In the genomic region with DNA sequence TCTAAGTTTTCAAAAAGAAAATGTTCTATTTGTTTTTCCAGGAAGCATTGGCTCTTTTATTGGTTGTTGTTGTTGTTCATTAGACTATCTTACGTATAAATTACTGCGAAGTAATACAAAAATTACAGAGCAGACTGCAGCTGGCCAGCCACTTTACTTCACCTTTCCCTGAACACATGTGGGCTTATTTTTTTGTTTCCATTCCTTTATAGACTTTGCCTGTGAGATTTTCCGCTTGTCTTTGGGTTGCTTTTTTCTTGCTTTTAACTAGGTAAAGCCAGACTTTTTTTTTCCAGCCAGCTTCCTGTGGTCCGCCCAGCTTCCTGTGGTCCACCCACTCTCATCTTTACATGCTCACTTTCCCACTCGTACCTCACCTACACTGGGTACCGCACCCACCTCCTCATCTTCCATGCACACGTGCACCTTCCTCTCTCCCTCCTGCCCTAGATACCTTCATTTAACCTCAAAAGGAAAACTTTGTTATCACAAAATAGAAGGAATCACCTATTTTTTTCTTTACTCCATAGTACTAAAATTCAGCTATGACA, we compare ENCODE assay signal across 11 cellular contexts.
DNase-seq lines count a peak whose midpoint lies in the region; ATAC-seq, FAIRE-seq and TF ChIP-seq lines count a peak whose summit lies in the region.
"Had no signal": no experiment of that assay in that cellular context is flagged by ENCODE, and none has a peak within 500 bp of the region (broad histone marks: within the 10 kb centered on the region; RNA-seq: fewer than 3 reads in every experiment).

No MANE protein-coding gene starts in this region.

- no peak for FAIRE-seq in HTR-8/SVneo (lab: Jason Lieb, UNC)

- POLR2A ChIA-PET in CD8-positive, alpha-beta T cell (lab: Charles Lee): interaction anchor here (0.9 to 3.3 kb wide), 11 partner anchors 29 to 124 kb away, joined by 3 to 21 read pairs (median 4); no protein-coding TSS in a partner anchor

- H2BK5ac ChIP-seq in neuronal stem cell (ENCODE audit: low read length): no peak overlapping the region

- no peaks in the 10 kb centered on the region for H3K36me3 Mint-ChIP-seq in CD8-positive, alpha-beta T cell
- H3K36me3 Mint-ChIP-seq in memory B cell: no peaks in the 10 kb centered on the region

- H3K79me1 ChIP-seq in neuronal stem cell (ENCODE audit: low read depth, low read length): no peaks in the 10 kb centered on the region

- H3K9me3 Mint-ChIP-seq in CD8-positive, alpha-beta T cell: no peaks in the 10 kb centered on the region
- peaks cover 1% of the 10 kb centered on the region for H3K9me3 Mint-ChIP-seq in memory B cell

- no peak overlapping the region for H3K23ac ChIP-seq in neuronal stem cell (ENCODE audit: low read depth, low read length, poor library complexity)

- H3K27me3 ChIP-seq in CD8-positive, alpha-beta T cell (ENCODE audit: insufficient read depth, low read length): no peaks in the 10 kb centered on the region
- no peaks in the 10 kb centered on the region for H3K27me3 ChIP-seq in neuronal stem cell (ENCODE audit: control insufficient read depth in 3 of 3, insufficient read depth in 3 of 3, low read depth in 1 of 3, low read length in 3 of 3)
- H3K27me3 ChIP-seq: testis had no signal

- H3K4me1 Mint-ChIP-seq in CD8-positive, alpha-beta T cell (ENCODE audit: low read depth): peaks cover 42% of the 10 kb centered on the region
- peaks cover 4% of the 10 kb centered on the region for H3K4me1 Mint-ChIP-seq in memory B cell

- no peak overlapping the region for H3K4ac ChIP-seq in neuronal stem cell (ENCODE audit: low read length)

- H3K4me3 Mint-ChIP-seq in CD8-positive, alpha-beta T cell: peak overlapping the region; percentile 66
- peak overlapping the region; percentile 73 for H3K4me3 Mint-ChIP-seq in memory B cell

- H3K36me3 ChIP-seq in CD8-positive, alpha-beta T cell (ENCODE audit: insufficient read depth, low read length): no peaks in the 10 kb centered on the region
- H3K36me3 ChIP-seq in neuronal stem cell (replicated peaks in 1 of 2; ENCODE audit: control insufficient read depth in 2 of 2, insufficient read depth in 2 of 2, low read length in 2 of 2): no peaks in the 10 kb centered on the region

- no peak overlapping the region for H3K9ac ChIP-seq in neuronal stem cell (ENCODE audit: low read depth, low read length, poor library complexity)

- no peak overlapping the region for H2BK120ac ChIP-seq in neuronal stem cell (ENCODE audit: low read depth, low read length)

- H3K14ac ChIP-seq in neuronal stem cell (ENCODE audit: low read length): no peak overlapping the region

- H3K4me2 ChIP-seq in neuronal stem cell (ENCODE audit: insufficient read depth, low read length, poor library complexity, severe bottlenecking): no peak overlapping the region

- no peak overlapping the region for H2AFZ ChIP-seq in neuronal stem cell (ENCODE audit: low read length)

- peak overlapping the region; percentile 64 for H3K27ac Mint-ChIP-seq in CD8-positive, alpha-beta T cell
- H3K27ac Mint-ChIP-seq in memory B cell: no peak overlapping the region

- H4K8ac ChIP-seq in neuronal stem cell (ENCODE audit: low read depth, low read length): no peak overlapping the region

- intact Hi-C loops in CD8-positive, alpha-beta T cell (cut with DNase I, micrococcal nuclease): loop anchor here (1.0 to 10.0 kb wide), 10 partner anchors 27 to 397 kb away; no protein-coding TSS in a partner anchor

- TF ChIP-seq CTCF in CD8-positive, alpha-beta T cell (IDR thresholded peaks at IDR 0.05): no peak

- H3K27ac ChIP-seq in CD8-positive, alpha-beta T cell (ENCODE audit: low read depth, low read length): no peak overlapping the region
- H3K27ac ChIP-seq in neuronal stem cell (replicated peaks; ENCODE audit: low read length): no peak overlapping the region
- H3K27ac ChIP-seq: psoas muscle, testis had no signal

- no peak overlapping the region for H2AK5ac ChIP-seq in neuronal stem cell (ENCODE audit: low read depth, low read length)

- DNase-seq in CD8-positive, alpha-beta T cell: no peak
- peak; percentile 24 to 57 for DNase-seq in activated CD4-positive, alpha-beta T cell treated with anti-CD3 and anti-CD28 coated beads for 4 hours
- DNase-seq in memory B cell (ENCODE audit: low spot score in 2 of 2): no peak
- DNase-seq in neuronal stem cell (ENCODE audit: low spot score): no peak
- no peak for DNase-seq in GM03348 (ENCODE audit: low spot score)
- DNase-seq in NCI-H1694 (lab: John Stamatoyannopoulos, UW): no peak
- DNase-seq in HTR-8/SVneo (ENCODE audit: insufficient read length, low spot score): no peak
- DNase-seq: activated gamma-delta T cell treated with Interleukin-2 at 50 U/mL for 16 hours, psoas muscle, testis had no signal

- no peak overlapping the region for H3K18ac ChIP-seq in neuronal stem cell (ENCODE audit: low read length)

- WGBS in neuronal stem cell (ENCODE audit: extremely low coverage in 2 of 2, insufficient read length in 2 of 2, insufficient replicate concordance in 1 of 2), 2 donors: no CpG with 5 or more reads among the region's 7 CpGs

- H3K27me3 Mint-ChIP-seq in CD8-positive, alpha-beta T cell (ENCODE audit: low read depth): no peaks in the 10 kb centered on the region
- H3K27me3 Mint-ChIP-seq in memory B cell: peaks cover 3% of the 10 kb centered on the region

- no peak overlapping the region for H2BK15ac ChIP-seq in neuronal stem cell (ENCODE audit: low read length)

- no peak overlapping the region for H2BK12ac ChIP-seq in neuronal stem cell (ENCODE audit: low read length)

- no peak overlapping the region for H4K91ac ChIP-seq in neuronal stem cell (ENCODE audit: low read depth, low read length, poor library complexity)

- H3K9me3 ChIP-seq in CD8-positive, alpha-beta T cell (ENCODE audit: low read length): no peaks in the 10 kb centered on the region
- no peaks in the 10 kb centered on the region for H3K9me3 ChIP-seq in neuronal stem cell (replicated peaks in 1 of 2; ENCODE audit: control insufficient read depth in 2 of 2, insufficient read depth in 1 of 2, low read depth in 1 of 2, low read length in 2 of 2)
- H3K9me3 ChIP-seq: psoas muscle, testis had no signal

- CTCF ChIA-PET in CD8-positive, alpha-beta T cell (lab: Charles Lee): interaction anchor here (0.7 to 19.2 kb wide), 38 partner anchors 10 to 876 kb away, joined by 3 to 383 read pairs (median 6); no protein-coding TSS in a partner anchor

- peak overlapping the region; percentile 20 for H3K4me3 ChIP-seq in CD8-positive, alpha-beta T cell (ENCODE audit: low read depth, low read length)
- no peak overlapping the region for H3K4me3 ChIP-seq in neuronal stem cell (ENCODE audit: low read length in 2 of 2)
- H3K4me3 ChIP-seq: psoas muscle, testis had no signal

- H3K4me1 ChIP-seq in CD8-positive, alpha-beta T cell (ENCODE audit: insufficient read depth, low read length): peaks cover 23% of the 10 kb centered on the region
- peaks cover 0 to 1% of the 10 kb centered on the region in 2 donors for H3K4me1 ChIP-seq in neuronal stem cell (ENCODE audit: control insufficient read depth in 2 of 2, insufficient read depth in 1 of 2, low read depth in 1 of 2, low read length in 2 of 2)
- H3K4me1 ChIP-seq: psoas muscle, testis had no signal

- ATAC-seq in CD8-positive, alpha-beta T cell: peak; percentile 45
- ATAC-seq in GM21529 (IDR thresholded peaks at IDR 0.05; ENCODE audit: unreplicated experiment) (peak; percentile 45), memory B cell (ENCODE audit: low read depth) (no peak)
- ATAC-seq: psoas muscle had no signal

Comparison
In these comparisons a context has a peak if more than half of its experiments do, and no peak if none do; other contexts are left out.
1. DNase-seq: peak in activated CD4-positive, alpha-beta T cell treated with anti-CD3 and anti-CD28 coated beads for 4 hours (2 of 2); none in CD8-positive, alpha-beta T cell (0 of 7), memory B cell (0 of 2), neuronal stem cell (single experiment), GM03348 (single experiment), NCI-H1694 (single experiment) and HTR-8/SVneo (single experiment).